ENCODE assay signal across 9 cellular contexts in genomic region chr1:153532161-153532560, GRCh38. TPM values are rescaled to one million over a fixed set of nuclear protein-coding genes. Genes with fewer than 3 reads are reported as not detected.
DNase-seq lines count a peak whose midpoint lies in the region; ATAC-seq and TF ChIP-seq lines count a peak whose summit lies in the region.
"Had no signal": no experiment of that assay in that cellular context is flagged by ENCODE, and none has a peak within 500 bp of the region (broad histone marks: within the 10 kb centered on the region; RNA-seq: fewer than 3 reads in every experiment).

No MANE protein-coding gene starts in this region.

- H3K9ac ChIP-seq in subcutaneous abdominal adipose tissue (ENCODE audit: low read length in 5 of 5), result no peak overlapping the region

- H3K27me3 ChIP-seq in esophagus squamous epithelium (no peaks in the 10 kb centered on the region), subcutaneous abdominal adipose tissue (ENCODE audit: control insufficient read depth in 5 of 5, insufficient read depth in 4 of 5, low read length in 5 of 5) (no peaks in the 10 kb centered on the region)

- H3K9me3 ChIP-seq in esophagus squamous epithelium, result no peaks in the 10 kb centered on the region
- no peaks in the 10 kb centered on the region for H3K9me3 ChIP-seq in subcutaneous abdominal adipose tissue (ENCODE audit: control insufficient read depth in 5 of 5, low read length in 5 of 5)

- CTCF ChIA-PET in activated CD4-positive, alpha-beta T cell treated with anti-CD3 and anti-CD28 coated beads for 36 hours (lab: Charles Lee), result interaction anchor here (0.6 to 5.4 kb wide), 29 partner anchors 9 to 1277 kb away, joined by 3 to 97 read pairs (median 5); partner anchors contain the start of genes CHTOP, S100A2, S100A4 and S100A5

- no peaks in the 10 kb centered on the region for H3K27me3 Mint-ChIP-seq in activated T-cell treated with anti-CD3 and anti-CD28 coated beads, Interleukin-2, amount 50 U/mL, for 24 hours
- H3K27me3 Mint-ChIP-seq in activated CD4-positive, alpha-beta T cell treated with anti-CD3 and anti-CD28 coated beads for 36 hours, result no peaks in the 10 kb centered on the region
- H3K27me3 Mint-ChIP-seq: activated B cell treated with CpG ODN at 0.5 μM for 24 hours had no signal

- peaks cover 25% of the 10 kb centered on the region for H3K36me3 Mint-ChIP-seq in activated T-cell treated with anti-CD3 and anti-CD28 coated beads, Interleukin-2, amount 50 U/mL, for 24 hours (ENCODE audit: low read depth)
- H3K36me3 Mint-ChIP-seq in activated CD4-positive, alpha-beta T cell treated with anti-CD3 and anti-CD28 coated beads for 36 hours (ENCODE audit: low read depth), result peaks cover 17% of the 10 kb centered on the region

- peaks cover 41 to 68% (median 46%) of the 10 kb centered on the region in 3 donors for H3K4me1 ChIP-seq in esophagus squamous epithelium
- H3K4me1 ChIP-seq in subcutaneous abdominal adipose tissue (ENCODE audit: control insufficient read depth in 5 of 5, insufficient read depth in 5 of 5, low read length in 5 of 5), result peaks cover 4 to 45% (median 39%) of the 10 kb centered on the region in 5 donors

- no peaks in the 10 kb centered on the region for H3K36me3 ChIP-seq in esophagus squamous epithelium
- H3K36me3 ChIP-seq in subcutaneous abdominal adipose tissue (ENCODE audit: control insufficient read depth in 5 of 5, insufficient read depth in 5 of 5, low read length in 5 of 5), result peaks cover 0 to 10% (median 0%) of the 10 kb centered on the region in 5 donors

- ATAC-seq in activated CD4-positive, alpha-beta T cell treated with anti-CD3 and anti-CD28 coated beads for 36 hours, result peak; percentile 57
- ATAC-seq in HG02623 (IDR thresholded peaks at IDR 0.05; ENCODE audit: unreplicated experiment) (no peak), HG02885 (IDR thresholded peaks at IDR 0.05; ENCODE audit: poor library complexity, unreplicated experiment) (no peak)

- intact Hi-C loops in activated CD4-positive, alpha-beta T cell treated with anti-CD3 and anti-CD28 coated beads for 36 hours (cut with DNase I, micrococcal nuclease), result loop anchor here (1.0 to 10.0 kb wide), 6 partner anchors 21 to 433 kb away; partner anchors contain the start of genes CREB3L4 (in 2 of the 2), SLC39A1 (in 2 of the 2), ILF2 (in 1 of the 2) and INTS3 (in 1 of the 2)
- intact Hi-C loops in esophagus squamous epithelium (cut with DNase I), result no loop called here

- H3K4me3 Mint-ChIP-seq in activated T-cell treated with anti-CD3 and anti-CD28 coated beads, Interleukin-2, amount 50 U/mL, for 24 hours, result peak overlapping the region; percentile 93
- H3K4me3 Mint-ChIP-seq in activated CD4-positive, alpha-beta T cell treated with anti-CD3 and anti-CD28 coated beads for 36 hours, result peak overlapping the region; percentile 89
- H3K4me3 Mint-ChIP-seq: activated B cell treated with CpG ODN at 0.5 μM for 24 hours had no signal

- peak overlapping the region in 3 of 4 donors; percentile 49 to 100 (median 99) for H3K27ac ChIP-seq in esophagus squamous epithelium
- H3K27ac ChIP-seq in subcutaneous abdominal adipose tissue (ENCODE audit: low read depth, low read length), result peak overlapping the region; percentile 99

- no peak for TF ChIP-seq CTCF in esophagus squamous epithelium (IDR thresholded peaks at IDR 0.05)

- POLR2A ChIA-PET in activated CD4-positive, alpha-beta T cell treated with anti-CD3 and anti-CD28 coated beads for 36 hours (lab: Charles Lee), result interaction anchor here (0.6 to 2.1 kb wide), 13 partner anchors 8 to 458 kb away, joined by 3 to 14 read pairs (median 4); partner anchors contain the start of genes CHTOP, RPS27, S100A4 and S100A5

- DNase-seq in activated T-cell treated with anti-CD3 and anti-CD28 coated beads, Interleukin-2, amount 50 U/mL, for 24 hours, result no peak
- DNase-seq in activated T-cell treated with anti-CD3 and anti-CD28 coated beads, Interleukin-2, amount 50 U/mL, for 1 hour, result no peak
- peak; percentile 76 for DNase-seq in activated CD4-positive, alpha-beta T cell treated with anti-CD3 and anti-CD28 coated beads for 36 hours
- DNase-seq in esophagus squamous epithelium (lab: John Stamatoyannopoulos, UW), result no peak
- DNase-seq in COLO668 (lab: John Stamatoyannopoulos, UW; ENCODE audit: unreplicated experiment), result no peak
- DNase-seq: activated B cell treated with CpG ODN at 0.5 μM for 24 hours had no signal

- no peaks in the 10 kb centered on the region for H3K9me3 Mint-ChIP-seq in activated T-cell treated with anti-CD3 and anti-CD28 coated beads, Interleukin-2, amount 50 U/mL, for 24 hours
- H3K9me3 Mint-ChIP-seq in activated CD4-positive, alpha-beta T cell treated with anti-CD3 and anti-CD28 coated beads for 36 hours (ENCODE audit: low read depth), result no peaks in the 10 kb centered on the region
- H3K9me3 Mint-ChIP-seq: activated B cell treated with CpG ODN at 0.5 μM for 24 hours had no signal

- no peak for TF ChIP-seq POLR2A in esophagus squamous epithelium (IDR thresholded peaks at IDR 0.05)

- H3K4me3 ChIP-seq in esophagus squamous epithelium (no peak overlapping the region), subcutaneous abdominal adipose tissue (ENCODE audit: low read depth in 1 of 5, low read length in 5 of 5) (no peak overlapping the region)

- peak overlapping the region; percentile 92 for H3K27ac Mint-ChIP-seq in activated T-cell treated with anti-CD3 and anti-CD28 coated beads, Interleukin-2, amount 50 U/mL, for 24 hours
- H3K27ac Mint-ChIP-seq in activated CD4-positive, alpha-beta T cell treated with anti-CD3 and anti-CD28 coated beads for 36 hours, result peak overlapping the region; percentile 94
- H3K27ac Mint-ChIP-seq: activated B cell treated with CpG ODN at 0.5 μM for 24 hours had no signal

- peaks cover 65% of the 10 kb centered on the region for H3K4me1 Mint-ChIP-seq in activated T-cell treated with anti-CD3 and anti-CD28 coated beads, Interleukin-2, amount 50 U/mL, for 24 hours (ENCODE audit: low read depth)
- peaks cover 55% of the 10 kb centered on the region for H3K4me1 Mint-ChIP-seq in activated CD4-positive, alpha-beta T cell treated with anti-CD3 and anti-CD28 coated beads for 36 hours

RNA-seq across cellular contexts. Expression of gene S100A6, which starts 3.6 kb away (rescaled TPM):
- 100 to 1,000 TPM; 219 to 349 TPM for total RNA-seq in activated CD4-positive, alpha-beta T cell treated with anti-CD3 and anti-CD28 coated beads for 36 hours
- 100 to 1,000 TPM; 270 to 943 (median 394) TPM for total RNA-seq in esophagus squamous epithelium

RNA-seq across cellular contexts. Expression of gene S100A5, which starts 8.6 kb away (rescaled TPM):
- 1 to 10 TPM; 2.4 to 3.4 TPM for total RNA-seq in activated CD4-positive, alpha-beta T cell treated with anti-CD3 and anti-CD28 coated beads for 36 hours
- not detected for total RNA-seq in esophagus squamous epithelium

RNA-seq across cellular contexts. Expression of gene S100A4, which starts 13.4 kb away (rescaled TPM):
- total RNA-seq in activated CD4-positive, alpha-beta T cell treated with anti-CD3 and anti-CD28 coated beads for 36 hours, result 100 to 1,000 TPM in 1 of 2 experiments, 10 to 100 TPM in 1; 84.8 to 166 TPM
- 100 to 1,000 TPM in 2 of 4 donors, 10 to 100 TPM in 2; 58.6 to 205 (median 122) TPM for total RNA-seq in esophagus squamous epithelium

RNA-seq across cellular contexts. Expression of gene S100A3, which starts 16.9 kb away (rescaled TPM):
- total RNA-seq in activated CD4-positive, alpha-beta T cell treated with anti-CD3 and anti-CD28 coated beads for 36 hours, result not detected
- total RNA-seq in esophagus squamous epithelium, result 10 to 100 TPM in 1 of 4 donors, 1 to 10 TPM in 3; 1.2 to 16.5 (median 9.2) TPM
- total RNA-seq: activated B cell treated with CpG ODN at 0.5 μM for 24 hours had no signal

RNA-seq across cellular contexts. Expression of gene S100A2, which starts 33.5 kb away (rescaled TPM):
- total RNA-seq in activated CD4-positive, alpha-beta T cell treated with anti-CD3 and anti-CD28 coated beads for 36 hours, result 1 to 10 TPM; 3.3 to 7.0 TPM
- total RNA-seq in esophagus squamous epithelium, result 1,000 to 10,000 TPM in 3 of 4 donors, 100 to 1,000 TPM in 1; 949 to 3,544 (median 1,180) TPM
